Comparison of ENCODE assay signal across 1 cellular context in genomic region chr11:57376095-57376812, GRCh38.
TF ChIP-seq lines count a peak whose summit lies in the region.

No MANE protein-coding gene starts in this region.

TF ChIP-seq in H1, 55 proteins besides CTCF, POLR2A, EP300 and RAD21:
- TF ChIP-seq TAF1 (IDR thresholded peaks at IDR 0.05; ENCODE audit: low read depth, low read length), result no peak
- no peak for TF ChIP-seq TBP (IDR thresholded peaks at IDR 0.05; ENCODE audit: low read depth, low read length)
- TF ChIP-seq SP1 (IDR thresholded peaks at IDR 0.05; ENCODE audit: low read depth, low read length), result no peak
- TF ChIP-seq YY1 (IDR thresholded peaks at IDR 0.05; ENCODE audit: low read depth, low read length), result no peak
- TF ChIP-seq CEBPB (IDR thresholded peaks at IDR 0.05; ENCODE audit: low read depth, low read length), result no peak
- TF ChIP-seq ASH2L (IDR thresholded peaks at IDR 0.05; ENCODE audit: low read length), result no peak
- TF ChIP-seq MAX (IDR thresholded peaks at IDR 0.05), result no peak
- no peak for TF ChIP-seq E2F6 (IDR thresholded peaks at IDR 0.05)
- no peak for TF ChIP-seq TCF12 (IDR thresholded peaks at IDR 0.05; ENCODE audit: low read depth, low read length)
- TF ChIP-seq SAP30 (IDR thresholded peaks at IDR 0.05; ENCODE audit: insufficient read depth, insufficient replicate concordance, low read length), result no peak
- no peak for TF ChIP-seq TAF7 (optimal IDR thresholded peaks at IDR 0.05; ENCODE audit: borderline replicate concordance, low read depth, low read length)
- no peak for TF ChIP-seq CHD1 (IDR thresholded peaks at IDR 0.05; ENCODE audit: low read depth, low read length)
- TF ChIP-seq CBX8 (IDR thresholded peaks at IDR 0.05; ENCODE audit: borderline replicate concordance, low read depth, low read length), result no peak
- TF ChIP-seq CHD2 (IDR thresholded peaks at IDR 0.05; ENCODE audit: low read length), result no peak
- no peak for TF ChIP-seq RNF2 (IDR thresholded peaks at IDR 0.05; ENCODE audit: borderline replicate concordance, low read depth, low read length, missing control alignments, poor library complexity, severe bottlenecking)
- TF ChIP-seq PHF8 (conservative IDR thresholded peaks at IDR 0.05; ENCODE audit: low read depth, low read length), result no peak
- no peak for TF ChIP-seq SIX5 (IDR thresholded peaks at IDR 0.05; ENCODE audit: low read depth, low read length)
- no peak for TF ChIP-seq SP4 (IDR thresholded peaks at IDR 0.05; ENCODE audit: low read length)
TF ChIP-seq in H1: peak in this region for 0.
